ENCODE assay signal across 8 cellular contexts in genomic region chrX:8783100-8784098, GRCh38. TPM values are rescaled to one million over a fixed set of nuclear protein-coding genes. Genes with fewer than 3 reads are reported as not detected.
DNase-seq lines count a peak whose midpoint lies in the region; ATAC-seq, FAIRE-seq and TF ChIP-seq lines count a peak whose summit lies in the region.

No MANE protein-coding gene starts in this region.

- H3K27me3 ChIP-seq in PC-9 (ENCODE audit: insufficient read depth, low read depth): no peaks in the 10 kb centered on the region
- no peaks in the 10 kb centered on the region; a peak in 1 of 4 replicates for H3K27me3 ChIP-seq in GM12878 (replicated peaks in 1 of 2; ENCODE audit: control insufficient read depth in 2 of 2, insufficient read depth in 2 of 2, low read length in 1 of 2)
- no peaks in the 10 kb centered on the region for H3K27me3 ChIP-seq in ovary

- H3K9me2 ChIP-seq in PC-9 (ENCODE audit: insufficient read depth): no peaks in the 10 kb centered on the region

- no peaks in the 10 kb centered on the region for H3K27me3 Mint-ChIP-seq in mesothelial cell of epicardium (ENCODE audit: low read depth)

- peak; percentile 11 to 55 for DNase-seq in A549 (ENCODE audit: low read depth in 1 of 2, low spot score in 1 of 2)
- peak; percentile 2 for DNase-seq in GM19239 (ENCODE audit: insufficient read length, low spot score)
- peak in 1 of 2 experiments; percentile 15 for DNase-seq in PC-9
- DNase-seq in GM12878 (ENCODE audit: low read depth, low spot score): no peak
- DNase-seq in mesothelial cell of epicardium (ENCODE audit: low spot score in 2 of 2, unreplicated experiment in 2 of 2): no peak
- DNase-seq in ovary: no peak
- DNase-seq in T1000 (lab: John Stamatoyannopoulos, UW): no peak
- no peak for DNase-seq in NCI-H526 treated with DMSO at 0.1 percent for 48 hours (lab: John Stamatoyannopoulos, UW)

- H3K4me3 Mint-ChIP-seq in mesothelial cell of epicardium: no peak overlapping the region

- H3K9me3 ChIP-seq in A549: no peaks in the 10 kb centered on the region
- H3K9me3 ChIP-seq in PC-9 (ENCODE audit: insufficient read depth, low read depth): no peaks in the 10 kb centered on the region
- no peaks in the 10 kb centered on the region for H3K9me3 ChIP-seq in GM12878 (replicated peaks; ENCODE audit: control insufficient read depth, insufficient read depth, low read length)
- H3K9me3 ChIP-seq in ovary: no peaks in the 10 kb centered on the region

- ATAC-seq in A549 (peak; percentile 70 to 89; a peak in 4 of 6 replicates), GM12878 (peak; percentile 85)

- H3K36me3 ChIP-seq in PC-9 (ENCODE audit: low read depth): no peaks in the 10 kb centered on the region
- H3K36me3 ChIP-seq in GM12878 (ENCODE audit: control insufficient read depth in 2 of 2, insufficient read depth in 2 of 2, low read length in 1 of 2): no peaks in the 10 kb centered on the region
- H3K36me3 ChIP-seq in ovary: no peaks in the 10 kb centered on the region

- no peaks in the 10 kb centered on the region for H3K4me1 Mint-ChIP-seq in mesothelial cell of epicardium

- in situ Hi-C loops in GM12878 (cut with MboI): no loop called here

- H4K20me1 ChIP-seq in PC-9 (ENCODE audit: insufficient read depth) (no peaks in the 10 kb centered on the region), GM12878 (ENCODE audit: control insufficient read depth, insufficient read depth) (no peaks in the 10 kb centered on the region)

- 73% methylated on average over 25 of the region's 51 CpGs for WGBS in A549 (ENCODE audit: missing lambda C conversion rate)
- WGBS in GM12878 (ENCODE audit: insufficient coverage, insufficient replicate concordance, low lambda C conversion rate, missing lambda C conversion rate): 56% methylated on average over 51 of the region's 51 CpGs
- 58 to 74% (median 62%) methylated on average over 51 of the region's 51 CpGs for WGBS in ovary, 3 donors

- SMC1A ChIA-PET in GM12878 (lab: Charles Lee; ENCODE audit: uncharacterized antibody, unreplicated experiment): no interaction called here

- H3K4me3 ChIP-seq in A549: no peak overlapping the region; the same call in 2 of the 3 replicates
- H3K4me3 ChIP-seq in PC-9: no peak overlapping the region
- no peak overlapping the region for H3K4me3 ChIP-seq in GM12878
- H3K4me3 ChIP-seq in ovary: no peak overlapping the region

- H3K4me1 ChIP-seq in A549: no peaks in the 10 kb centered on the region
- H3K4me1 ChIP-seq in PC-9 (replicated peaks; ENCODE audit: insufficient read depth): no peaks in the 10 kb centered on the region
- H3K4me1 ChIP-seq in GM12878 (ENCODE audit: control insufficient read depth, insufficient read depth, low read length): no peaks in the 10 kb centered on the region
- H3K4me1 ChIP-seq in ovary (ENCODE audit: insufficient read depth): no peaks in the 10 kb centered on the region

- CTCF ChIA-PET in A549 (lab: Yijun Ruan, JAX): interaction anchor here (0.7 to 1.2 kb wide), 4 partner anchors 10 to 928 kb away, joined by 3 to 6 read pairs (median 4); no protein-coding TSS in a partner anchor
- CTCF ChIA-PET in PC-9 (lab: Charles Lee): no interaction called here
- CTCF ChIA-PET in GM12878 (lab: Yijun Ruan, JAX): interaction anchor here (0.6 to 1.0 kb wide), 2 partner anchors 45 to 106 kb away, joined by 3 to 4 read pairs; no protein-coding TSS in a partner anchor

- H3K27ac Mint-ChIP-seq in mesothelial cell of epicardium: no peak overlapping the region

- RAD21 ChIA-PET in GM12878 (lab: Charles Lee; ENCODE audit: unreplicated experiment): no interaction called here

- intact Hi-C loops in PC-9 (cut with micrococcal nuclease; ENCODE audit: unreplicated experiment): no loop called here
- intact Hi-C loops in GM12878 (cut with micrococcal nuclease; ENCODE audit: unreplicated experiment): no loop called here
- intact Hi-C loops in ovary (cut with DNase I): no loop called here

- H2AFZ ChIP-seq in PC-9 (no peak overlapping the region), GM12878 (ENCODE audit: control insufficient read depth, low read depth, low read length) (peak overlapping the region; percentile 12)

- TF ChIP-seq EP300 in A549 (IDR thresholded peaks at IDR 0.05): no peak
- TF ChIP-seq EP300 in GM12878 (IDR thresholded peaks at IDR 0.05; ENCODE audit: borderline replicate concordance in 1 of 2, control insufficient read depth in 1 of 2, low read depth in 2 of 2, low read length in 2 of 2): no peak
- no peak for TF ChIP-seq EP300 in ovary (IDR thresholded peaks at IDR 0.05)

- no peaks in the 10 kb centered on the region for H3F3A ChIP-seq in PC-9 (ENCODE audit: insufficient read depth, low read depth)

- H3K27ac ChIP-seq in A549 (no peak overlapping the region), PC-9 (no peak overlapping the region), GM12878 (ENCODE audit: control insufficient read depth, insufficient read depth) (no peak overlapping the region), ovary (no peak overlapping the region)

- peaks cover 4% of the 10 kb centered on the region for H3K9me3 Mint-ChIP-seq in mesothelial cell of epicardium

- no peaks in the 10 kb centered on the region for H3K36me3 Mint-ChIP-seq in mesothelial cell of epicardium

- H3K79me2 ChIP-seq in PC-9 (ENCODE audit: low read depth): no peaks in the 10 kb centered on the region
- H3K79me2 ChIP-seq in GM12878 (ENCODE audit: control insufficient read depth, insufficient read depth, low read length): no peaks in the 10 kb centered on the region

- BruUV-seq in PC-9 (replicated peaks; lab: Mats Ljungman, UMichigan): no TSS peak
- no TSS peak for BruUV-seq in GM12878 (replicated peaks; lab: Mats Ljungman, UMichigan)

- POLR2A ChIA-PET in A549 (lab: Yijun Ruan, JAX) (no interaction called here), PC-9 (lab: Charles Lee; ENCODE audit: unreplicated experiment) (no interaction called here), GM12878 (lab: Charles Lee) (no interaction called here)

- TF ChIP-seq CTCF in A549 (IDR thresholded peaks at IDR 0.05): peak; percentile 33; the same call in 2 of the 3 replicates
- peak; percentile 47; the same call in 1 of the 2 replicates for TF ChIP-seq CTCF in PC-9 (conservative IDR thresholded peaks at IDR 0.05)
- TF ChIP-seq CTCF in GM12878 (IDR thresholded peaks at IDR 0.05 in 2 of 3, conservative IDR thresholded peaks at IDR 0.05 in 1 of 3; ENCODE audit: control insufficient read depth in 2 of 3, extremely low read depth in 1 of 3, insufficient read depth in 1 of 3, low read depth in 3 of 3, low read length in 3 of 3): peak; percentile 43 to 54 (median 48); a peak in 5 of 6 replicates
- peak; percentile 21 for TF ChIP-seq CTCF in mesothelial cell of epicardium (IDR thresholded peaks at IDR 0.05; ENCODE audit: unreplicated experiment)
- TF ChIP-seq CTCF in ovary (IDR thresholded peaks at IDR 0.05): no peak

- no peak for FAIRE-seq in A549 (lab: Jason Lieb, UNC)
- no peak for FAIRE-seq in GM19239 (lab: Jason Lieb, UNC)
- no peak for FAIRE-seq in GM12878 (lab: Jason Lieb, UNC)

- H3K9ac ChIP-seq in GM12878 (ENCODE audit: control insufficient read depth, insufficient read depth, low read length): no peak overlapping the region

- H3K4me2 ChIP-seq in A549 (peak overlapping the region; percentile 49), PC-9 (no peak overlapping the region), GM12878 (ENCODE audit: control insufficient read depth, insufficient read depth) (no peak overlapping the region)

- no peak for TF ChIP-seq POLR2A in A549 (IDR thresholded peaks at IDR 0.05; ENCODE audit: low read length)
- TF ChIP-seq POLR2A in GM12878 (IDR thresholded peaks at IDR 0.05; ENCODE audit: low read depth, low read length): no peak
- TF ChIP-seq POLR2A in ovary (IDR thresholded peaks at IDR 0.05): no peak

- peak; percentile 44 to 61; a peak in 3 of 5 replicates for TF ChIP-seq RAD21 in A549 (conservative IDR thresholded peaks at IDR 0.05 in 1 of 2, IDR thresholded peaks at IDR 0.05 in 1 of 2)
- TF ChIP-seq RAD21 in GM12878 (IDR thresholded peaks at IDR 0.05; ENCODE audit: insufficient read depth, low read depth, low read length): peak; percentile 47; the same call in 1 of the 2 replicates

RNA-seq across cellular contexts. Expression of gene FAM9A, which starts 17.8 kb away (rescaled TPM):
- not detected in 2 replicates for polyA plus RNA-seq in A549 (2011; rRNA removed)
- not detected in 2 replicates for polyA plus RNA-seq in A549 (2012; cell fraction: cytosol; rRNA removed)
- not detected in 2 replicates for polyA plus RNA-seq in A549 (2012; cell fraction: nucleus; rRNA removed)
- polyA plus RNA-seq in A549 (2017; fragmentation: RNase III; extraction: RNeasy Plus Mini Kit Qiagen cat#74134 plus additional on column Dnase treatment): not detected in 3 replicates
- not detected in 2 replicates for polyA minus RNA-seq in A549 (2011; rRNA and poly(A)+ RNA removed)
- total RNA-seq in PC-9 (2021): not detected in 2 replicates
- total RNA-seq in GM12878 (2013; cell fraction: nucleolus; rRNA removed): not detected in 2 replicates
- not detected in 2 replicates for total RNA-seq in GM12878 (2014; rRNA removed)
- total RNA-seq in GM12878 (2014; rRNA removed; fragmentation: Illumina TruSeq; extraction: Trizol): not detected in 2 replicates
- not detected in 2 replicates for total RNA-seq in GM12878 (2021)
- not detected for polyA plus RNA-seq in GM12878 (2011; ENCODE audit: low read depth)
- not detected in 2 replicates for polyA plus RNA-seq in GM12878 (2011; rRNA removed)
- polyA plus RNA-seq in GM12878 (2011; cell fraction: cytosol; rRNA removed): not detected in 2 replicates
- not detected in 2 replicates for polyA plus RNA-seq in GM12878 (2011; cell fraction: nucleus; rRNA removed)
- polyA plus RNA-seq in GM12878 (2012): not detected in 2 replicates
- polyA plus RNA-seq in GM12878 (2014; fragmentation: Illumina TruSeq; extraction: Trizol): not detected in 2 replicates
- not detected for polyA plus RNA-seq in GM12878 (2014; fragmentation: Nextera tagmentation; extraction: Ambion mirVana)
- not detected in 2 replicates for polyA plus RNA-seq in GM12878 (2014; rRNA removed)
- not detected for polyA plus RNA-seq in GM12878 (2016; fragmentation: Nextera tagmentation; extraction: Ambion mirVana)
- not detected in 2 replicates for polyA minus RNA-seq in GM12878 (2011; rRNA and poly(A)+ RNA removed)
- polyA minus RNA-seq in GM12878 (2011; cell fraction: cytosol; rRNA and poly(A)+ RNA removed): not detected in 2 replicates
- polyA minus RNA-seq in GM12878 (2011; cell fraction: nucleus; rRNA and poly(A)+ RNA removed): not detected in 2 replicates
- not detected in 3 replicates for total RNA-seq in mesothelial cell of epicardium
- not detected for total RNA-seq in ovary
- not detected for polyA plus RNA-seq in ovary

RNA-seq across cellular contexts. Expression of gene ANOS1, which starts 51.5 kb away (rescaled TPM):
- polyA plus RNA-seq in A549 (2011; rRNA removed): 0.03 and 0.04 TPM in 2 replicates
- under 0.01 and 0.01 TPM in 2 replicates for polyA plus RNA-seq in A549 (2012; cell fraction: cytosol; rRNA removed)
- 0.01 TPM in 2 replicates for polyA plus RNA-seq in A549 (2012; cell fraction: nucleus; rRNA removed)
- polyA plus RNA-seq in A549 (2017; fragmentation: RNase III; extraction: RNeasy Plus Mini Kit Qiagen cat#74134 plus additional on column Dnase treatment): not detected in 3 replicates
- 0.08 TPM in 1 of 2 replicates, not detected in the other for polyA minus RNA-seq in A549 (2011; rRNA and poly(A)+ RNA removed)
- 0.22 and 0.90 TPM in 2 replicates for total RNA-seq in PC-9 (2021)
- total RNA-seq in GM12878 (2013; cell fraction: nucleolus; rRNA removed): 1.0 and 1.5 TPM in 2 replicates
- not detected in 2 replicates for total RNA-seq in GM12878 (2014; rRNA removed)
- total RNA-seq in GM12878 (2014; rRNA removed; fragmentation: Illumina TruSeq; extraction: Trizol): not detected in 2 replicates
- 0.05 and 0.08 TPM in 2 replicates for total RNA-seq in GM12878 (2021)
- not detected for polyA plus RNA-seq in GM12878 (2011; ENCODE audit: low read depth)
- polyA plus RNA-seq in GM12878 (2011; rRNA removed): 4.0 and 5.3 TPM in 2 replicates
- polyA plus RNA-seq in GM12878 (2011; cell fraction: cytosol; rRNA removed): 2.4 and 2.6 TPM in 2 replicates
- 3.9 and 6.6 TPM in 2 replicates for polyA plus RNA-seq in GM12878 (2011; cell fraction: nucleus; rRNA removed)
- polyA plus RNA-seq in GM12878 (2012): not detected in 2 replicates
- polyA plus RNA-seq in GM12878 (2014; fragmentation: Illumina TruSeq; extraction: Trizol): 0.01 and 0.02 TPM in 2 replicates
- polyA plus RNA-seq in GM12878 (2014; fragmentation: Nextera tagmentation; extraction: Ambion mirVana): under 1 TPM in 1 of 2 experiments, not detected in 1; under 0.01 TPM
- 0.01 and 0.03 TPM in 2 replicates for polyA plus RNA-seq in GM12878 (2014; rRNA removed)
- under 1 TPM; 0.03 to 0.11 TPM for polyA plus RNA-seq in GM12878 (2016; fragmentation: Nextera tagmentation; extraction: Ambion mirVana)
- 9.3 and 11.2 TPM in 2 replicates for polyA minus RNA-seq in GM12878 (2011; rRNA and poly(A)+ RNA removed)
- polyA minus RNA-seq in GM12878 (2011; cell fraction: cytosol; rRNA and poly(A)+ RNA removed): 2.3 and 5.0 TPM in 2 replicates
- 4.3 and 5.8 TPM in 2 replicates for polyA minus RNA-seq in GM12878 (2011; cell fraction: nucleus; rRNA and poly(A)+ RNA removed)
- 3.7 to 5.1 TPM (median 4.3 TPM) in 3 replicates for total RNA-seq in mesothelial cell of epicardium
- total RNA-seq in ovary: 1 to 10 TPM in 2 of 7 donors, under 1 TPM in 4, not detected in 1; 0.13 to 5.2 (median 0.85) TPM
- polyA plus RNA-seq in ovary: 1 to 10 TPM in 1 of 2 donors, under 1 TPM in 1; 0.51 to 6.2 TPM

Comparison
In these comparisons a context has a peak if more than half of its experiments do, and no peak if none do; other contexts are left out.
1. DNase-seq: peak in A549 (2 of 2) and GM19239 (single experiment); none in GM12878 (single experiment), mesothelial cell of epicardium (0 of 2), ovary (0 of 5), T1000 (single experiment) and NCI-H526 treated with DMSO at 0.1 percent for 48 hours (single experiment).
2. CTCF ChIP-seq: peak in A549 (single experiment), PC-9 (single experiment), GM12878 (3 of 3) and mesothelial cell of epicardium (single experiment); none in ovary (0 of 3).
3. Of the 24 proteins assayed by ChIP-seq in both GM12878 and A549: peak only in GM12878: none; only in A549: SMC3; in both: CTCF and RAD21; in neither: 21.